16 cellular contexts compared by ENCODE assay signal in the genomic region with DNA sequence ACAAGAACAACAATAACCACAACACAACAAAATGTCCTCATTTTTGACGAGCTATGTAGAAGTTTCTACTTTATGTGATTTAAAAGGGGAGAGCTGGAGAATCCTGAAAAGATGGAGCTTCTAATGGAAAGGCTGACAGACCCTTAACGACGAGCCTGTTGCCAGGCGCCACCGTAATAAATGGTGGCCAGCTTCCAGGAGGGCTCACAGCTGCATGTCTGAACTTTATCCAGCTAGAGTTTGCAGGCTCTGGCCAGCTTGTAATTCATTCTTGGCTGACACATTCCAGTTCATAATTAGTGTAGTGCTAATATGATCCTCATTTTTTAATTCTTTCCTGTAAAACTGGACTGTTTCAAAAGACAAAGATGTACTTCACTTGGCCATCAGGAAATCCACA.
DNase-seq lines count a peak whose midpoint lies in the region; ATAC-seq, FAIRE-seq and TF ChIP-seq lines count a peak whose summit lies in the region.
"Had no signal": no experiment of that assay in that cellular context is flagged by ENCODE, and none has a peak within 500 bp of the region (broad histone marks: within the 10 kb centered on the region; RNA-seq: fewer than 3 reads in every experiment).

No MANE protein-coding gene starts in this region.

- 22% methylated on average over 5 of the region's 5 CpGs for WGBS in esophagus muscularis mucosa
- WGBS in small intestine, 3 donors: 13 to 26% (median 16%) methylated on average over 5 of the region's 5 CpGs
- WGBS in mesendoderm (ENCODE audit: extremely low coverage, insufficient coverage, low lambda C conversion rate): no CpG with 5 or more reads among the region's 5 CpGs

- TF ChIP-seq CTCF in esophagus muscularis mucosa (IDR thresholded peaks at IDR 0.05): no peak
- TF ChIP-seq CTCF in left lung (IDR thresholded peaks at IDR 0.05): no peak

- intact Hi-C loops in esophagus muscularis mucosa (cut with DNase I) (loop anchor here (5.0 kb wide), 1 partner anchor 52 kb away; no protein-coding TSS in a partner anchor), left lung (cut with DNase I) (no loop called here)

- H2BK15ac ChIP-seq in mesendoderm (replicated peaks; ENCODE audit: low read depth): no peak overlapping the region

- no peak overlapping the region for H4K5ac ChIP-seq in mesendoderm (ENCODE audit: low read length)

- no peak overlapping the region for H3K9ac ChIP-seq in mesendoderm (ENCODE audit: low read length)

- DNase-seq in RPMI7951 (ENCODE audit: low read depth) (peak; percentile 19), esophagus muscularis mucosa (ENCODE audit: extremely low spot score) (no peak), left lung (peak in 1 of 2 donors; percentile 37), small intestine (peak; percentile 60), mesendoderm (no peak), NCI-H345 (lab: John Stamatoyannopoulos, UW) (no peak)
- DNase-seq in activated CD4-positive, alpha-beta T cell treated with anti-CD3 and anti-CD28 coated beads, Interleukin-2, amount 50 U/mL, for 48 hours: no peak
- DNase-seq: activated naive CD4-positive, alpha-beta T cell treated with anti-CD3 and anti-CD28 coated beads for 36 hours; effector memory CD4-positive, alpha-beta T cell; HCEC 1CT; NCI-H187 treated with DMSO at 0.1 percent for 48 hours; stimulated activated CD4-positive, alpha-beta T cell treated with anti-CD3 and anti-CD28 coated beads, Interleukin-2, amount 100 ng/mL, for 24 hours; stimulated activated naive CD4-positive, alpha-beta T cell; T-helper 17 cell had no signal

- TF ChIP-seq POLR2A in esophagus muscularis mucosa (IDR thresholded peaks at IDR 0.05; ENCODE audit: low read depth): no peak

- no peak for FAIRE-seq in small intestine (lab: Jason Lieb, UNC)

- H3K4me3 ChIP-seq in esophagus muscularis mucosa (no peak overlapping the region), left lung (no peak overlapping the region), small intestine (ENCODE audit: low read depth in 1 of 2, low read length in 2 of 2) (no peak overlapping the region), mesendoderm (ENCODE audit: low read length) (no peak overlapping the region)

- no peak for TF ChIP-seq EP300 in esophagus muscularis mucosa (IDR thresholded peaks at IDR 0.05)

- no peaks in the 10 kb centered on the region for H3K79me2 ChIP-seq in mesendoderm (ENCODE audit: control insufficient read depth, insufficient read depth, low read length)

- H3K9me3 ChIP-seq in esophagus muscularis mucosa (no peaks in the 10 kb centered on the region), left lung (no peaks in the 10 kb centered on the region), small intestine (ENCODE audit: control insufficient read depth, low read depth) (no peaks in the 10 kb centered on the region)

- H3K4ac ChIP-seq in mesendoderm (ENCODE audit: low read depth, low read length): no peak overlapping the region

- H2BK5ac ChIP-seq in mesendoderm (ENCODE audit: low read length): no peak overlapping the region

- H3K23ac ChIP-seq in mesendoderm (ENCODE audit: low read length): no peak overlapping the region

- H3K4me1 ChIP-seq in esophagus muscularis mucosa (peaks cover 4 to 45% (median 23%) of the 10 kb centered on the region in 4 donors), left lung (no peaks in the 10 kb centered on the region), small intestine (ENCODE audit: control insufficient read depth in 2 of 2, insufficient read depth in 1 of 2, low read depth in 1 of 2, low read length in 1 of 2) (no peaks in the 10 kb centered on the region), mesendoderm (ENCODE audit: control insufficient read depth, low read depth, low read length) (no peaks in the 10 kb centered on the region)

- no peaks in the 10 kb centered on the region for H3K79me1 ChIP-seq in mesendoderm (ENCODE audit: low read length)

- no peaks in the 10 kb centered on the region for H3K36me3 ChIP-seq in esophagus muscularis mucosa
- H3K36me3 ChIP-seq in left lung: no peaks in the 10 kb centered on the region
- H3K36me3 ChIP-seq in small intestine (ENCODE audit: control insufficient read depth in 2 of 2, insufficient read depth in 2 of 2, low read length in 2 of 2): no peaks in the 10 kb centered on the region
- H3K36me3 ChIP-seq in mesendoderm (ENCODE audit: control insufficient read depth, insufficient read depth, low read length): no peaks in the 10 kb centered on the region

- no peak overlapping the region for H2AK5ac ChIP-seq in mesendoderm (ENCODE audit: low read length)

- H3K56ac ChIP-seq in mesendoderm (ENCODE audit: low read length): no peak overlapping the region

- ATAC-seq in left lung: peak; percentile 54
- ATAC-seq in GM18511 (IDR thresholded peaks at IDR 0.05; ENCODE audit: unreplicated experiment): no peak
- ATAC-seq: natural killer cell treated with Interleukin-12 subunit alpha and Interleukin-12 subunit beta and Interleukin-15 and Interleukin-18, amount 100 ng/mL, for 72 hours; T-helper 17 cell had no signal

- H2BK120ac ChIP-seq in mesendoderm (ENCODE audit: low read depth, low read length): no peak overlapping the region

- no peak overlapping the region for H4K8ac ChIP-seq in mesendoderm (ENCODE audit: low read depth, low read length)

- H3K27ac ChIP-seq in esophagus muscularis mucosa (replicated peaks in 1 of 4) (peak overlapping the region in 3 of 4 donors; percentile 9 to 27 (median 16)), left lung (peak overlapping the region in 1 of 2 donors; percentile 27), small intestine (ENCODE audit: low read depth in 1 of 2, low read length in 1 of 2) (no peak overlapping the region), mesendoderm (ENCODE audit: low read depth, low read length) (no peak overlapping the region)

- no peak overlapping the region for H3K4me2 ChIP-seq in mesendoderm (ENCODE audit: low read length)

- H3K18ac ChIP-seq in mesendoderm (ENCODE audit: low read length): no peak overlapping the region

- H3K27me3 ChIP-seq in esophagus muscularis mucosa: no peaks in the 10 kb centered on the region
- H3K27me3 ChIP-seq in left lung: no peaks in the 10 kb centered on the region
- no peaks in the 10 kb centered on the region for H3K27me3 ChIP-seq in small intestine (ENCODE audit: control insufficient read depth in 2 of 2, insufficient read depth in 2 of 2, low read length in 2 of 2)
- no peaks in the 10 kb centered on the region for H3K27me3 ChIP-seq in mesendoderm (ENCODE audit: insufficient read depth, low read length, poor library complexity)

Comparison
In these comparisons a context has a peak if more than half of its experiments do, and no peak if none do; other contexts are left out.
1. DNase-seq: peak in RPMI7951 (single experiment) and small intestine (single experiment); none in esophagus muscularis mucosa (single experiment), activated CD4-positive, alpha-beta T cell treated with anti-CD3 and anti-CD28 coated beads, Interleukin-2, amount 50 U/mL, for 48 hours (0 of 2), mesendoderm (single experiment) and NCI-H345 (single experiment).
2. H3K27ac ChIP-seq: peak in esophagus muscularis mucosa (3 of 4); none in small intestine (0 of 2) and mesendoderm (single experiment).